Comparison of ENCODE assay signal across 9 cellular contexts in genomic region chr1:2577565-2578075, GRCh38. TPM values are rescaled to one million over a fixed set of nuclear protein-coding genes. Genes with fewer than 3 reads are reported as not detected.
A peak's percentile ranks its signal among the peaks of the same experiment; 100 is the strongest.
DNase-seq lines count a peak whose midpoint lies in the region; ATAC-seq and TF ChIP-seq lines count a peak whose summit lies in the region.
"Not testable (repeated sequence)": the region's sequence is repeated elsewhere in the genome, so short reads cannot be mapped to it uniquely, and the experiment has no call there.
"Had no signal": no experiment of that assay in that cellular context is flagged by ENCODE, and none has a peak within 500 bp of the region (broad histone marks: within the 10 kb centered on the region; RNA-seq: fewer than 3 reads in every experiment).

No MANE protein-coding gene starts in this region.

- DNase-seq in GM12864 (ENCODE audit: low read depth), result peak; percentile 35
- peak in 1 of 3 donors; percentile 25 for DNase-seq in Peyer's patch
- DNase-seq in activated T-cell treated with anti-CD3 and anti-CD28 coated beads, Interleukin-2, amount 50 U/mL, for 72 hours, result peak; percentile 37 to 54
- not testable (repeated sequence) for DNase-seq in esophagus muscularis mucosa (ENCODE audit: extremely low spot score)
- peak in 6 of 10 donors; percentile 22 to 69 (median 34) for DNase-seq in naive thymus-derived CD8-positive, alpha-beta T cell
- peak; percentile 39 for DNase-seq in stimulated activated naive CD4-positive, alpha-beta T cell treated with Interleukin-2 at 50 U/mL for 16 hours (lab: John Stamatoyannopoulos, UW)

- intact Hi-C loops in esophagus muscularis mucosa (cut with DNase I), result loop anchor here (2.0 kb wide), 1 partner anchor 21 kb away; the partner anchor contains the start of gene TNFRSF14

- H3K27me3 ChIP-seq in Peyer's patch, result not testable (repeated sequence)
- H3K27me3 ChIP-seq in esophagus muscularis mucosa, result peaks cover 0 to 54% (median 7%) of the 10 kb centered on the region in 4 donors

- H3K4me1 ChIP-seq in Peyer's patch (peaks cover 3 to 25% (median 16%) of the 10 kb centered on the region in 4 donors), esophagus muscularis mucosa (peaks cover 14 to 20% (median 15%) of the 10 kb centered on the region in 4 donors)

- POLR2A ChIA-PET in naive thymus-derived CD8-positive, alpha-beta T cell (lab: Charles Lee), result interaction anchor here (0.8 to 13.6 kb wide), 11 partner anchors 9 to 383 kb away, joined by 3 to 408 read pairs (median 4); partner anchors contain the start of genes PANK4, PRXL2B and TNFRSF14

- TF ChIP-seq EP300 in esophagus muscularis mucosa (IDR thresholded peaks at IDR 0.05), result not testable (repeated sequence)

- 100% methylated on average over 2 of the region's 23 CpGs for WGBS in esophagus muscularis mucosa

- not testable (repeated sequence) for H3K27me3 Mint-ChIP-seq in activated T-cell treated with anti-CD3 and anti-CD28 coated beads, Interleukin-2, amount 50 U/mL, for 72 hours (ENCODE audit: low read depth); naive thymus-derived CD8-positive, alpha-beta T cell

- not testable (repeated sequence) for H3K36me3 ChIP-seq in Peyer's patch, esophagus muscularis mucosa

- not testable (repeated sequence) for H3K9me3 ChIP-seq in Peyer's patch, esophagus muscularis mucosa

- H3K4me3 Mint-ChIP-seq in activated T-cell treated with anti-CD3 and anti-CD28 coated beads, Interleukin-2, amount 50 U/mL, for 72 hours, result peak overlapping the region; percentile 64 to 74
- peak overlapping the region; percentile 52 to 87 (median 78) for H3K4me3 Mint-ChIP-seq in naive thymus-derived CD8-positive, alpha-beta T cell

- peak overlapping the region; percentile 84 to 94 (median 88) for H3K27ac ChIP-seq in Peyer's patch
- H3K27ac ChIP-seq in esophagus muscularis mucosa (replicated peaks in 1 of 4), result peak overlapping the region; percentile 44 to 77 (median 70)

- H3K27ac Mint-ChIP-seq in activated T-cell treated with anti-CD3 and anti-CD28 coated beads, Interleukin-2, amount 50 U/mL, for 72 hours, result peak overlapping the region; percentile 90
- peak overlapping the region; percentile 90 to 99 (median 96) for H3K27ac Mint-ChIP-seq in naive thymus-derived CD8-positive, alpha-beta T cell

- H3K36me3 Mint-ChIP-seq in activated T-cell treated with anti-CD3 and anti-CD28 coated beads, Interleukin-2, amount 50 U/mL, for 72 hours (ENCODE audit: insufficient read depth in 2 of 2), result peaks cover 17 to 20% of the 10 kb centered on the region in 2 donors
- peaks cover 0 to 14% (median 0%) of the 10 kb centered on the region in 3 donors for H3K36me3 Mint-ChIP-seq in naive thymus-derived CD8-positive, alpha-beta T cell

- not testable (repeated sequence) for TF ChIP-seq CTCF in GM12864 (IDR thresholded peaks at IDR 0.05; ENCODE audit: low read depth, low read length, missing control alignments); Peyer's patch (IDR thresholded peaks at IDR 0.05); esophagus muscularis mucosa (IDR thresholded peaks at IDR 0.05)

- peaks cover 11 to 19% of the 10 kb centered on the region in 2 donors for H3K9me3 Mint-ChIP-seq in activated T-cell treated with anti-CD3 and anti-CD28 coated beads, Interleukin-2, amount 50 U/mL, for 72 hours
- peaks cover 0 to 14% (median 5%) of the 10 kb centered on the region in 9 donors for H3K9me3 Mint-ChIP-seq in naive thymus-derived CD8-positive, alpha-beta T cell

- not testable (repeated sequence) for TF ChIP-seq POLR2A in Peyer's patch (IDR thresholded peaks at IDR 0.05); esophagus muscularis mucosa (IDR thresholded peaks at IDR 0.05; ENCODE audit: low read depth)

- ATAC-seq in GM19463 (IDR thresholded peaks at IDR 0.05; ENCODE audit: unreplicated experiment) (peak; percentile 22), HG02973 (IDR thresholded peaks at IDR 0.05; ENCODE audit: unreplicated experiment) (peak; percentile 42)
- peak; percentile 58 to 62 for ATAC-seq in activated T-cell treated with anti-CD3 and anti-CD28 coated beads, Interleukin-2, amount 50 U/mL, for 72 hours (replicated peaks in 1 of 2)
- ATAC-seq in naive thymus-derived CD8-positive, alpha-beta T cell, result peak; percentile 22 to 36

- peaks cover 63% of the 10 kb centered on the region for H3K4me1 Mint-ChIP-seq in activated T-cell treated with anti-CD3 and anti-CD28 coated beads, Interleukin-2, amount 50 U/mL, for 72 hours (ENCODE audit: low read depth)
- peaks cover 19 to 73% (median 65%) of the 10 kb centered on the region in 4 donors for H3K4me1 Mint-ChIP-seq in naive thymus-derived CD8-positive, alpha-beta T cell

- H3K4me3 ChIP-seq in GM12864 (ENCODE audit: low read depth, low read length), result peak overlapping the region; percentile 72
- peak overlapping the region; percentile 23 to 46 (median 32) for H3K4me3 ChIP-seq in Peyer's patch
- H3K4me3 ChIP-seq in esophagus muscularis mucosa, result peak overlapping the region in 3 of 4 donors; percentile 2 to 34 (median 7)

RNA-seq across cellular contexts. Expression of gene PRXL2B, which starts 9.0 kb away (rescaled TPM):
- total RNA-seq in Peyer's patch, result 10 to 100 TPM; 41.3 to 79.5 (median 59.0) TPM
- total RNA-seq in activated T-cell treated with anti-CD3 and anti-CD28 coated beads, Interleukin-2, amount 50 U/mL, for 72 hours, result 10 to 100 TPM; 34.8 to 39.2 TPM
- 10 to 100 TPM in 3 of 4 donors, 1 to 10 TPM in 1; 7.9 to 18.8 (median 14.8) TPM for total RNA-seq in esophagus muscularis mucosa
- total RNA-seq in naive thymus-derived CD8-positive, alpha-beta T cell, result 10 to 100 TPM; 39.6 to 45.4 TPM
- 10 to 100 TPM; 20.6 to 37.5 (median 27.4) TPM for polyA plus RNA-seq in naive thymus-derived CD8-positive, alpha-beta T cell

RNA-seq across cellular contexts. Expression of gene TNFRSF14, which starts 21.4 kb away (rescaled TPM):
- 100 to 1,000 TPM; 231 to 532 (median 316) TPM for total RNA-seq in Peyer's patch
- 100 to 1,000 TPM; 141 to 175 TPM for total RNA-seq in activated T-cell treated with anti-CD3 and anti-CD28 coated beads, Interleukin-2, amount 50 U/mL, for 72 hours
- total RNA-seq in esophagus muscularis mucosa, result 10 to 100 TPM; 26.2 to 49.2 (median 42.5) TPM
- total RNA-seq in naive thymus-derived CD8-positive, alpha-beta T cell, result 100 to 1,000 TPM; 187 to 190 TPM
- polyA plus RNA-seq in naive thymus-derived CD8-positive, alpha-beta T cell, result 10 to 100 TPM; 45.8 to 61.6 (median 48.9) TPM

RNA-seq across cellular contexts. Expression of gene HES5, which starts 47.6 kb away (rescaled TPM):
- under 1 TPM in 1 of 4 donors, not detected in 3; 0.88 TPM for total RNA-seq in Peyer's patch
- total RNA-seq in activated T-cell treated with anti-CD3 and anti-CD28 coated beads, Interleukin-2, amount 50 U/mL, for 72 hours, result under 1 TPM in 1 of 2 donors, not detected in 1; 0.49 TPM
- total RNA-seq in esophagus muscularis mucosa, result under 1 TPM in 2 of 4 donors, not detected in 2; 0.19 to 0.33 TPM
- total RNA-seq in naive thymus-derived CD8-positive, alpha-beta T cell, result under 1 TPM in 1 of 2 experiments, not detected in 1; 0.30 TPM
- polyA plus RNA-seq in naive thymus-derived CD8-positive, alpha-beta T cell, result not detected
- total RNA-seq: LHCN-M2 had no signal

RNA-seq across cellular contexts. Expression of gene PANK4, which starts 51.2 kb away (rescaled TPM):
- total RNA-seq in Peyer's patch, result 10 to 100 TPM; 43.4 to 82.5 (median 70.5) TPM
- total RNA-seq in activated T-cell treated with anti-CD3 and anti-CD28 coated beads, Interleukin-2, amount 50 U/mL, for 72 hours, result 10 to 100 TPM; 44.6 to 49.7 TPM
- total RNA-seq in esophagus muscularis mucosa, result 10 to 100 TPM; 22.5 to 48.9 (median 37.9) TPM
- total RNA-seq in naive thymus-derived CD8-positive, alpha-beta T cell, result 100 to 1,000 TPM; 149 to 155 TPM
- polyA plus RNA-seq in naive thymus-derived CD8-positive, alpha-beta T cell, result 10 to 100 TPM in 2 of 3 donors, 1 to 10 TPM in 1; 9.0 to 31.7 (median 13.4) TPM

RNA-seq across cellular contexts. Expression of gene MMEL1, which starts 55.2 kb away (rescaled TPM):
- 10 to 100 TPM in 3 of 4 donors, 1 to 10 TPM in 1; 7.4 to 51.7 (median 27.4) TPM for total RNA-seq in Peyer's patch
- total RNA-seq in activated T-cell treated with anti-CD3 and anti-CD28 coated beads, Interleukin-2, amount 50 U/mL, for 72 hours, result 1 to 10 TPM; 1.5 to 1.9 TPM
- 1 to 10 TPM in 1 of 4 donors, under 1 TPM in 2, not detected in 1; 0.78 to 1.7 (median 0.80) TPM for total RNA-seq in esophagus muscularis mucosa
- 1 to 10 TPM; 2.5 to 3.3 TPM for total RNA-seq in naive thymus-derived CD8-positive, alpha-beta T cell
- 10 to 100 TPM in 1 of 3 donors, 1 to 10 TPM in 2; 6.0 to 18.9 (median 9.6) TPM for polyA plus RNA-seq in naive thymus-derived CD8-positive, alpha-beta T cell
- total RNA-seq: LHCN-M2 had no signal

Comparison
In these comparisons a context has a peak if more than half of its experiments do, and no peak if none do; other contexts are left out.
1. H3K4me3 ChIP-seq: peak in every context shown above with its lines; median percentile 72 in GM12864; 32 in Peyer's patch; 7 in esophagus muscularis mucosa.